ENCODE assay signal across 1 cellular context in genomic region chr1:109918077-109918606, GRCh38.
TF ChIP-seq lines count a peak whose summit lies in the region.

No MANE protein-coding gene starts in this region.

TF ChIP-seq in K562, 482 proteins besides CTCF, POLR2A, EP300 and RAD21 (continued from another document and continues in another):
- TF ChIP-seq PBX2 (CRISPR knock-in tag; IDR thresholded peaks at IDR 0.05; ENCODE audit: low read depth): no peak
- TF ChIP-seq PBX2 (tag; conservative IDR thresholded peaks at IDR 0.05; ENCODE audit: low read depth): no peak
- TF ChIP-seq E4F1 (CRISPR knock-in tag; IDR thresholded peaks at IDR 0.05; ENCODE audit: borderline replicate concordance): no peak
- no peak for TF ChIP-seq CAMTA2 (CRISPR knock-in tag; conservative IDR thresholded peaks at IDR 0.05)
- no peak for TF ChIP-seq RBM17 (IDR thresholded peaks at IDR 0.05; ENCODE audit: borderline replicate concordance, low read depth, low read length)
- no peak for TF ChIP-seq GTF2A2 (tag; IDR thresholded peaks at IDR 0.05)
- TF ChIP-seq KLF6 (CRISPR knock-in tag; IDR thresholded peaks at IDR 0.05; ENCODE audit: borderline replicate concordance): no peak; the same call in 1 of the 2 replicates
- TF ChIP-seq EHMT2 (IDR thresholded peaks at IDR 0.05): peak; percentile 92
- peak; percentile 97 for TF ChIP-seq LEF1 (IDR thresholded peaks at IDR 0.05)
- no peak for TF ChIP-seq CSDE1 (IDR thresholded peaks at IDR 0.05)
- TF ChIP-seq ZNF184 (CRISPR knock-in tag; IDR thresholded peaks at IDR 0.05): no peak
- TF ChIP-seq NFE2 (IDR thresholded peaks at IDR 0.05; ENCODE audit: low read depth): peak; percentile 77
- no peak for TF ChIP-seq DLX4 (CRISPR knock-in tag; IDR thresholded peaks at IDR 0.05)
- no peak for TF ChIP-seq ZNF347 (CRISPR knock-in tag; IDR thresholded peaks at IDR 0.05; ENCODE audit: low read depth)
- TF ChIP-seq ZNF395 (CRISPR knock-in tag; IDR thresholded peaks at IDR 0.05): peak; percentile 70; the same call in 1 of the 2 replicates
- peak; percentile 73 for TF ChIP-seq PRDM10 (IDR thresholded peaks at IDR 0.05; ENCODE audit: partially characterized antibody)
- no peak for TF ChIP-seq PURB (CRISPR knock-in tag; IDR thresholded peaks at IDR 0.05; ENCODE audit: low read depth)
- TF ChIP-seq HBP1 (CRISPR knock-in tag; IDR thresholded peaks at IDR 0.05): peak; percentile 68; the same call in 1 of the 2 replicates
- no peak for TF ChIP-seq MCM2 (IDR thresholded peaks at IDR 0.05; ENCODE audit: low read depth)
- TF ChIP-seq E2F8 (IDR thresholded peaks at IDR 0.05; ENCODE audit: low read depth, partially characterized antibody): peak; percentile 82
- no peak for TF ChIP-seq CHD1 (IDR thresholded peaks at IDR 0.05; ENCODE audit: low read length)
- TF ChIP-seq ZFX (CRISPR knock-in tag; IDR thresholded peaks at IDR 0.05): no peak
- TF ChIP-seq ZSCAN32 (CRISPR knock-in tag; IDR thresholded peaks at IDR 0.05): no peak
- TF ChIP-seq MCM7 (IDR thresholded peaks at IDR 0.05): no peak
- peak; percentile 34 to 87; a peak in 3 of 4 replicates for TF ChIP-seq ETV6 (IDR thresholded peaks at IDR 0.05; ENCODE audit: borderline replicate concordance in 1 of 2, low read depth in 2 of 2, low read length in 1 of 2)
- no peak for TF ChIP-seq ETV6 (CRISPR knock-in tag; IDR thresholded peaks at IDR 0.05; ENCODE audit: borderline replicate concordance)
- TF ChIP-seq SRSF9 (IDR thresholded peaks at IDR 0.05; ENCODE audit: borderline replicate concordance, low read depth, low read length): no peak
- no peak for TF ChIP-seq BCL6 (CRISPR knock-in tag; IDR thresholded peaks at IDR 0.05)
- peak in 1 of 2 experiments; percentile 91; a peak in 2 of 3 replicates for TF ChIP-seq CBX3 (IDR thresholded peaks at IDR 0.05; ENCODE audit: borderline replicate concordance in 1 of 2, low read length in 2 of 2)
- TF ChIP-seq RBM34 (IDR thresholded peaks at IDR 0.05; ENCODE audit: borderline replicate concordance, insufficient read depth, low read length): no peak
- no peak for TF ChIP-seq PCBP2 (IDR thresholded peaks at IDR 0.05; ENCODE audit: low read depth, low read length, poor library complexity, severe bottlenecking)
- no peak for TF ChIP-seq KLF13 (tag; IDR thresholded peaks at IDR 0.05; ENCODE audit: borderline replicate concordance, low read depth)
- no peak for TF ChIP-seq THRA (IDR thresholded peaks at IDR 0.05)
- no peak for TF ChIP-seq PHTF2 (CRISPR knock-in tag; IDR thresholded peaks at IDR 0.05)
- peak; percentile 90 for TF ChIP-seq RERE (CRISPR knock-in tag; IDR thresholded peaks at IDR 0.05; ENCODE audit: borderline replicate concordance)
- 0 out of 2 replicates have a peak, but pooled peaks have one; percentile 60 for TF ChIP-seq RFX5 (IDR thresholded peaks at IDR 0.05; ENCODE audit: low read depth, low read length)
- peak; percentile 66; the same call in 1 of the 2 replicates for TF ChIP-seq MAFK (IDR thresholded peaks at IDR 0.05; ENCODE audit: low read length)
- peak; percentile 68 for TF ChIP-seq ELF4 (CRISPR knock-in tag; IDR thresholded peaks at IDR 0.05)
- no peak for TF ChIP-seq ZNF140 (CRISPR knock-in tag; IDR thresholded peaks at IDR 0.05)
